ENCODE assay signal across 10 cellular contexts in genomic region chr22:50532824-50533344, GRCh38. TPM values are rescaled to one million over a fixed set of nuclear protein-coding genes. Genes with fewer than 3 reads are reported as not detected.
DNase-seq lines count a peak whose midpoint lies in the region; ATAC-seq, FAIRE-seq and TF ChIP-seq lines count a peak whose summit lies in the region.
"Had no signal": no experiment of that assay in that cellular context is flagged by ENCODE, and none has a peak within 500 bp of the region (broad histone marks: within the 10 kb centered on the region; RNA-seq: fewer than 3 reads in every experiment).

No MANE protein-coding gene starts in this region.

- FAIRE-seq in kidney (lab: Jason Lieb, UNC): no peak

- peak overlapping the region; percentile 94 for H3K4me3 Mint-ChIP-seq in T-helper 2 cell treated with Interferon-gamma antibody and Interleukin-4, amounts not matched to agents 5 μg/mL and 100 μg/mL, for 36 hours
- H3K4me3 Mint-ChIP-seq in activated CD8-positive, alpha-beta T cell treated with anti-CD3 and anti-CD28 coated beads, Interleukin-2, amount 10 ng/mL, durations not matched to agents 7 days and 5 days: peak overlapping the region; percentile 94
- peak overlapping the region; percentile 93 to 99 for H3K4me3 Mint-ChIP-seq in stimulated activated naive B cell treated with anti-CD40 and anti-IgM and Interleukin-4, amounts not matched to agents 10 μg/mL and 1 μg/mL and 100 μg/mL, for 72 hours

- CTCF ChIA-PET in activated CD8-positive, alpha-beta T cell treated with anti-CD3 and anti-CD28 coated beads, Interleukin-2, amount 10 ng/mL, durations not matched to agents 7 days and 5 days (lab: Charles Lee): interaction anchor here (1.0 kb wide), 2 partner anchors 8 to 89 kb away, joined by 3 to 5 read pairs; no protein-coding TSS in a partner anchor

- peaks cover 38% of the 10 kb centered on the region for H3K4me1 Mint-ChIP-seq in T-helper 2 cell treated with Interferon-gamma antibody and Interleukin-4, amounts not matched to agents 5 μg/mL and 100 μg/mL, for 36 hours (ENCODE audit: low read depth)
- H3K4me1 Mint-ChIP-seq in activated CD8-positive, alpha-beta T cell treated with anti-CD3 and anti-CD28 coated beads, Interleukin-2, amount 10 ng/mL, durations not matched to agents 7 days and 5 days (ENCODE audit: low read depth): peaks cover 48% of the 10 kb centered on the region
- peaks cover 36 to 53% of the 10 kb centered on the region in 2 donors for H3K4me1 Mint-ChIP-seq in stimulated activated naive B cell treated with anti-CD40 and anti-IgM and Interleukin-4, amounts not matched to agents 10 μg/mL and 1 μg/mL and 100 μg/mL, for 72 hours

- POLR2A ChIA-PET in activated CD8-positive, alpha-beta T cell treated with anti-CD3 and anti-CD28 coated beads, Interleukin-2, amount 10 ng/mL, durations not matched to agents 7 days and 5 days (lab: Charles Lee): interaction anchor here (0.7 to 8.7 kb wide), 6 partner anchors 6 to 88 kb away, joined by 3 to 335 read pairs (median 20); partner anchors contain the start of genes KLHDC7B and SYCE3

- H3K9ac ChIP-seq in kidney (ENCODE audit: low read length in 2 of 2): no peak overlapping the region

- H3K4me3 ChIP-seq in kidney (ENCODE audit: low read length in 2 of 2): no peak overlapping the region

- no peaks in the 10 kb centered on the region for H3K36me3 ChIP-seq in kidney (ENCODE audit: control insufficient read depth in 1 of 2, insufficient read depth in 2 of 2, low read length in 2 of 2)

- peak overlapping the region; percentile 93 for H3K27ac Mint-ChIP-seq in T-helper 2 cell treated with Interferon-gamma antibody and Interleukin-4, amounts not matched to agents 5 μg/mL and 100 μg/mL, for 36 hours
- peak overlapping the region; percentile 100 for H3K27ac Mint-ChIP-seq in activated CD8-positive, alpha-beta T cell treated with anti-CD3 and anti-CD28 coated beads, Interleukin-2, amount 10 ng/mL, durations not matched to agents 7 days and 5 days
- H3K27ac Mint-ChIP-seq in stimulated activated naive B cell treated with anti-CD40 and anti-IgM and Interleukin-4, amounts not matched to agents 10 μg/mL and 1 μg/mL and 100 μg/mL, for 72 hours: peak overlapping the region; percentile 92

- no peaks in the 10 kb centered on the region for H3K9me3 ChIP-seq in kidney (ENCODE audit: control insufficient read depth in 1 of 2, low read length in 2 of 2)

- H3K4me1 ChIP-seq in kidney (ENCODE audit: control insufficient read depth in 1 of 2, insufficient read depth in 1 of 2, low read depth in 1 of 2, low read length in 2 of 2): peaks cover 0 to 8% of the 10 kb centered on the region in 2 donors

- no peak for DNase-seq in T-helper 2 cell treated with Interferon-gamma antibody and Interleukin-4, amounts not matched to agents 5 μg/mL and 100 μg/mL, for 36 hours (ENCODE audit: low spot score)
- no peak for DNase-seq in T-helper 2 cell
- DNase-seq in activated CD8-positive, alpha-beta T cell treated with anti-CD3 and anti-CD28 coated beads, Interleukin-2, amount 10 ng/mL, durations not matched to agents 7 days and 5 days: no peak
- DNase-seq in kidney: peak; percentile 41
- DNase-seq in stimulated activated naive B cell treated with anti-CD40 and anti-IgM and Interleukin-4, amounts not matched to agents 10 μg/mL and 1 μg/mL and 100 μg/mL, for 72 hours: no peak
- DNase-seq in NCI-H1092 treated with DMSO at 0.1 percent for 48 hours (lab: John Stamatoyannopoulos, UW): no peak
- no peak for DNase-seq in GM20000 (ENCODE audit: low spot score)
- DNase-seq: activated CD4-positive, alpha-beta T cell treated with anti-CD3 and anti-CD28 coated beads, Interleukin-2, amount 50 U/mL, for 1 hour; stimulated activated CD4-positive, alpha-beta T cell treated with anti-CD3 and anti-CD28 coated beads, Interleukin-2, amount 100 ng/mL, for 24 hours had no signal

- intact Hi-C loops in kidney (cut with DNase I): no loop called here

- no peaks in the 10 kb centered on the region for H3K27me3 Mint-ChIP-seq in T-helper 2 cell treated with Interferon-gamma antibody and Interleukin-4, amounts not matched to agents 5 μg/mL and 100 μg/mL, for 36 hours (ENCODE audit: low read depth)
- H3K27me3 Mint-ChIP-seq in activated CD8-positive, alpha-beta T cell treated with anti-CD3 and anti-CD28 coated beads, Interleukin-2, amount 10 ng/mL, durations not matched to agents 7 days and 5 days (ENCODE audit: low read depth): no peaks in the 10 kb centered on the region
- no peaks in the 10 kb centered on the region for H3K27me3 Mint-ChIP-seq in stimulated activated naive B cell treated with anti-CD40 and anti-IgM and Interleukin-4, amounts not matched to agents 10 μg/mL and 1 μg/mL and 100 μg/mL, for 72 hours

- TF ChIP-seq CTCF in kidney (IDR thresholded peaks at IDR 0.05; ENCODE audit: borderline replicate concordance, extremely low read depth, insufficient read depth): no peak
- no peak for TF ChIP-seq CTCF in GM20000 (IDR thresholded peaks at IDR 0.05; ENCODE audit: extremely low read depth, missing control alignments)

- no peak overlapping the region for H3K27ac ChIP-seq in kidney (ENCODE audit: low read depth in 2 of 2, low read length in 2 of 2)

- H3K36me3 Mint-ChIP-seq in T-helper 2 cell treated with Interferon-gamma antibody and Interleukin-4, amounts not matched to agents 5 μg/mL and 100 μg/mL, for 36 hours (ENCODE audit: low read depth): peaks cover 5% of the 10 kb centered on the region
- H3K36me3 Mint-ChIP-seq in activated CD8-positive, alpha-beta T cell treated with anti-CD3 and anti-CD28 coated beads, Interleukin-2, amount 10 ng/mL, durations not matched to agents 7 days and 5 days (ENCODE audit: low read depth): peaks cover 28% of the 10 kb centered on the region
- H3K36me3 Mint-ChIP-seq in stimulated activated naive B cell treated with anti-CD40 and anti-IgM and Interleukin-4, amounts not matched to agents 10 μg/mL and 1 μg/mL and 100 μg/mL, for 72 hours: peaks cover 18% of the 10 kb centered on the region in 2 donors

- H3K9me3 Mint-ChIP-seq in T-helper 2 cell treated with Interferon-gamma antibody and Interleukin-4, amounts not matched to agents 5 μg/mL and 100 μg/mL, for 36 hours: no peaks in the 10 kb centered on the region
- H3K9me3 Mint-ChIP-seq in activated CD8-positive, alpha-beta T cell treated with anti-CD3 and anti-CD28 coated beads, Interleukin-2, amount 10 ng/mL, durations not matched to agents 7 days and 5 days (ENCODE audit: insufficient read depth): no peaks in the 10 kb centered on the region
- H3K9me3 Mint-ChIP-seq in stimulated activated naive B cell treated with anti-CD40 and anti-IgM and Interleukin-4, amounts not matched to agents 10 μg/mL and 1 μg/mL and 100 μg/mL, for 72 hours: no peaks in the 10 kb centered on the region

- ATAC-seq in activated CD8-positive, alpha-beta T cell treated with anti-CD3 and anti-CD28 coated beads, Interleukin-2, amount 10 ng/mL, durations not matched to agents 7 days and 5 days: no peak
- ATAC-seq in stimulated activated naive B cell treated with anti-CD40 and anti-IgM and Interleukin-4, amounts not matched to agents 10 μg/mL and 1 μg/mL and 100 μg/mL, for 72 hours (replicated peaks): no peak
- ATAC-seq in GM21825 (IDR thresholded peaks at IDR 0.05; ENCODE audit: unreplicated experiment): no peak

RNA-seq across cellular contexts. Expression of gene TYMP, which starts 3.1 kb away (rescaled TPM):
- 10 to 100 TPM; 71.8 to 76.6 TPM for total RNA-seq in activated CD8-positive, alpha-beta T cell treated with anti-CD3 and anti-CD28 coated beads, Interleukin-2, amount 10 ng/mL, durations not matched to agents 7 days and 5 days
- 163 TPM for total RNA-seq in kidney
- polyA plus RNA-seq in kidney (ENCODE audit: insufficient read depth, low read depth, low replicate concordance): 22.2 TPM

RNA-seq across cellular contexts. Expression of gene SCO2, which starts 7.5 kb away (rescaled TPM):
- 10 to 100 TPM; 11.7 to 13.9 TPM for total RNA-seq in activated CD8-positive, alpha-beta T cell treated with anti-CD3 and anti-CD28 coated beads, Interleukin-2, amount 10 ng/mL, durations not matched to agents 7 days and 5 days
- total RNA-seq in kidney: 4.1 TPM
- polyA plus RNA-seq in kidney (ENCODE audit: insufficient read depth, low read depth, low replicate concordance): 1.1 TPM

RNA-seq across cellular contexts. Expression of gene KLHDC7B, which starts 12.8 kb away (rescaled TPM):
- total RNA-seq in activated CD8-positive, alpha-beta T cell treated with anti-CD3 and anti-CD28 coated beads, Interleukin-2, amount 10 ng/mL, durations not matched to agents 7 days and 5 days: 10 to 100 TPM; 10.6 to 12.0 TPM
- 16.1 TPM for total RNA-seq in kidney
- polyA plus RNA-seq in kidney (ENCODE audit: insufficient read depth, low read depth, low replicate concordance): 1.4 TPM

RNA-seq across cellular contexts. Expression of gene NCAPH2, which starts 24.9 kb away (rescaled TPM):
- 100 to 1,000 TPM; 146 to 150 TPM for total RNA-seq in activated CD8-positive, alpha-beta T cell treated with anti-CD3 and anti-CD28 coated beads, Interleukin-2, amount 10 ng/mL, durations not matched to agents 7 days and 5 days
- 41.5 TPM for total RNA-seq in kidney
- 31.4 TPM for polyA plus RNA-seq in kidney (ENCODE audit: insufficient read depth, low read depth, low replicate concordance)

RNA-seq across cellular contexts. Expression of gene LMF2, which starts 25.4 kb away (rescaled TPM):
- total RNA-seq in activated CD8-positive, alpha-beta T cell treated with anti-CD3 and anti-CD28 coated beads, Interleukin-2, amount 10 ng/mL, durations not matched to agents 7 days and 5 days: 100 to 1,000 TPM; 119 to 132 TPM
- 77.9 TPM for total RNA-seq in kidney
- polyA plus RNA-seq in kidney (ENCODE audit: insufficient read depth, low read depth, low replicate concordance): 41.7 TPM
